Comparison of ENCODE assay signal across 8 cellular contexts in genomic region chr1:229714964-229715603, GRCh38.
DNase-seq lines count a peak whose midpoint lies in the region; ATAC-seq and TF ChIP-seq lines count a peak whose summit lies in the region.

No MANE protein-coding gene starts in this region.

- peak; percentile 63 for ATAC-seq in foreskin keratinocyte

- CTCF ChIA-PET in activated CD4-positive, alpha-beta T cell treated with anti-CD3 and anti-CD28 coated beads, Interleukin-2, amount 10 ng/mL, durations not matched to agents 7 days and 5 days (lab: Charles Lee) = interaction anchor here (1.7 kb wide), 1 partner anchor 37 kb away, joined by 4 read pairs; no protein-coding TSS in a partner anchor

- no peaks in the 10 kb centered on the region for H3K9me3 Mint-ChIP-seq in activated CD4-positive, alpha-beta T cell treated with anti-CD3 and anti-CD28 coated beads, Interleukin-2, amount 10 ng/mL, durations not matched to agents 7 days and 5 days

- H3K27me3 ChIP-seq in foreskin keratinocyte = no peaks in the 10 kb centered on the region

- no peak overlapping the region for H3K4me3 Mint-ChIP-seq in activated CD4-positive, alpha-beta T cell treated with anti-CD3 and anti-CD28 coated beads, Interleukin-2, amount 10 ng/mL, durations not matched to agents 7 days and 5 days

- H3K4me1 Mint-ChIP-seq in activated CD4-positive, alpha-beta T cell treated with anti-CD3 and anti-CD28 coated beads, Interleukin-2, amount 10 ng/mL, durations not matched to agents 7 days and 5 days = no peaks in the 10 kb centered on the region

- peak; percentile 64 for TF ChIP-seq CTCF in foreskin keratinocyte (conservative IDR thresholded peaks at IDR 0.05)

- H3K27me3 Mint-ChIP-seq in activated CD4-positive, alpha-beta T cell treated with anti-CD3 and anti-CD28 coated beads, Interleukin-2, amount 10 ng/mL, durations not matched to agents 7 days and 5 days = peaks cover 2% of the 10 kb centered on the region

- no peaks in the 10 kb centered on the region for H3K4me1 ChIP-seq in foreskin keratinocyte

- no peak overlapping the region for H3K27ac Mint-ChIP-seq in activated CD4-positive, alpha-beta T cell treated with anti-CD3 and anti-CD28 coated beads, Interleukin-2, amount 10 ng/mL, durations not matched to agents 7 days and 5 days

- POLR2A ChIA-PET in activated CD4-positive, alpha-beta T cell treated with anti-CD3 and anti-CD28 coated beads, Interleukin-2, amount 10 ng/mL, durations not matched to agents 7 days and 5 days (lab: Charles Lee) = no interaction called here

- peak; percentile 12 for DNase-seq in activated gamma-delta T cell treated with Interleukin-2 at 50 U/mL for 16 hours
- DNase-seq in activated gamma-delta T cell (lab: John Stamatoyannopoulos, UW) = no peak
- peak in 59 of 76 experiments; percentile 7 to 72 (median 37) for DNase-seq in HUDEP-2 (lab: John Stamatoyannopoulos, UW; ENCODE audit: unreplicated experiment in 76 of 76)
- DNase-seq in activated CD4-positive, alpha-beta T cell treated with anti-CD3 and anti-CD28 coated beads, Interleukin-2, amount 10 ng/mL, durations not matched to agents 7 days and 5 days = peak; percentile 35
- peak; percentile 2 to 17 for DNase-seq in foreskin keratinocyte
- DNase-seq in NCI-H524 treated with DMSO at 0.1 percent for 48 hours (lab: John Stamatoyannopoulos, UW) = no peak
- no peak for DNase-seq in NCI-H1694 (lab: John Stamatoyannopoulos, UW)
- DNase-seq in NCI-H128 (lab: John Stamatoyannopoulos, UW; ENCODE audit: unreplicated experiment) = no peak

- no peaks in the 10 kb centered on the region for H3K36me3 Mint-ChIP-seq in activated CD4-positive, alpha-beta T cell treated with anti-CD3 and anti-CD28 coated beads, Interleukin-2, amount 10 ng/mL, durations not matched to agents 7 days and 5 days (ENCODE audit: low read depth)

- no peak overlapping the region for H3K27ac ChIP-seq in foreskin keratinocyte

Comparison
In these comparisons a context has a peak if more than half of its experiments do, and no peak if none do; other contexts are left out.
1. DNase-seq: peak in activated gamma-delta T cell treated with Interleukin-2 at 50 U/mL for 16 hours (single experiment), HUDEP-2 (59 of 76), activated CD4-positive, alpha-beta T cell treated with anti-CD3 and anti-CD28 coated beads, Interleukin-2, amount 10 ng/mL, durations not matched to agents 7 days and 5 days (single experiment) and foreskin keratinocyte (2 of 2); none in activated gamma-delta T cell (single experiment), NCI-H524 treated with DMSO at 0.1 percent for 48 hours (single experiment), NCI-H1694 (single experiment) and NCI-H128 (single experiment).